ENCODE assay signal across 1 cellular context in genomic region chr11:5631969-5632635, GRCh38.
A peak's percentile ranks its signal among the peaks of the same experiment; 100 is the strongest.
TF ChIP-seq lines count a peak whose summit lies in the region.

No MANE protein-coding gene starts in this region.

TF ChIP-seq in K562, 482 proteins besides CTCF, POLR2A, EP300 and RAD21:
- TF ChIP-seq NFE2L1 (tag; IDR thresholded peaks at IDR 0.05; ENCODE audit: borderline replicate concordance, low read depth) (no peak), LEF1 (IDR thresholded peaks at IDR 0.05) (no peak), YY1 (IDR thresholded peaks at IDR 0.05; ENCODE audit: borderline replicate concordance in 1 of 3, control insufficient read depth in 1 of 3, extremely low read depth in 1 of 3, insufficient read depth in 3 of 3, insufficient read length in 1 of 3, insufficient replicate concordance in 2 of 3, low read depth in 1 of 3, low read length in 2 of 3) (peak in 1 of 3 experiments; percentile 21)
- TF ChIP-seq, protein P1, sequence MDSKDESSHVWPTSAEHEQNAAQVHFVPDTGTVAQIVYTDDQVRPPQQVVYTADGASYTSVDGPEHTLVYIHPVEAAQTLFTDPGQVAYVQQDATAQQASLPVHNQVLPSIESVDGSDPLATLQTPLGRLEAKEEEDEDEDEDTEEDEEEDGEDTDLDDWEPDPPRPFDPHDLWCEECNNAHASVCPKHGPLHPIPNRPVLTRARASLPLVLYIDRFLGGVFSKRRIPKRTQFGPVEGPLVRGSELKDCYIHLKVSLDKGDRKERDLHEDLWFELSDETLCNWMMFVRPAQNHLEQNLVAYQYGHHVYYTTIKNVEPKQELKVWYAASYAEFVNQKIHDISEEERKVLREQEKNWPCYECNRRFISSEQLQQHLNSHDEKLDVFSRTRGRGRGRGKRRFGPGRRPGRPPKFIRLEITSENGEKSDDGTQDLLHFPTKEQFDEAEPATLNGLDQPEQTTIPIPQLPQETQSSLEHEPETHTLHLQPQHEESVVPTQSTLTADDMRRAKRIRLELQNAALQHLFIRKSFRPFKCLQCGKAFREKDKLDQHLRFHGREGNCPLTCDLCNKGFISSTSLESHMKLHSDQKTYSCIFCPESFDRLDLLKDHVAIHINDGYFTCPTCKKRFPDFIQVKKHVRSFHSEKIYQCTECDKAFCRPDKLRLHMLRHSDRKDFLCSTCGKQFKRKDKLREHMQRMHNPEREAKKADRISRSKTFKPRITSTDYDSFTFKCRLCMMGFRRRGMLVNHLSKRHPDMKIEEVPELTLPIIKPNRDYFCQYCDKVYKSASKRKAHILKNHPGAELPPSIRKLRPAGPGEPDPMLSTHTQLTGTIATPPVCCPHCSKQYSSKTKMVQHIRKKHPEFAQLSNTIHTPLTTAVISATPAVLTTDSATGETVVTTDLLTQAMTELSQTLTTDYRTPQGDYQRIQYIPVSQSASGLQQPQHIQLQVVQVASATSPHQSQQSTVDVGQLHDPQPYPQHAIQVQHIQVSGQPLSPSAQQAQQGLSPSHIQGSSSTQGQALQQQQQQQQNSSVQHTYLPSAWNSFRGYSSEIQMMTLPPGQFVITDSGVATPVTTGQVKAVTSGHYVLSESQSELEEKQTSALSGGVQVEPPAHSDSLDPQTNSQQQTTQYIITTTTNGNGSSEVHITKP (IDR thresholded peaks at IDR 0.05; ENCODE audit: partially characterized antibody), result no peak
TF ChIP-seq in K562: peak in this region for 1.
